11 cellular contexts compared by ENCODE assay signal in genomic region chr11:64747961-64748715, GRCh38. TPM values are rescaled to one million over a fixed set of nuclear protein-coding genes. Genes with fewer than 3 reads are reported as not detected.
DNase-seq lines count a peak whose midpoint lies in the region; ATAC-seq, FAIRE-seq and TF ChIP-seq lines count a peak whose summit lies in the region.
"Had no signal": no experiment of that assay in that cellular context is flagged by ENCODE, and none has a peak within 500 bp of the region (broad histone marks: within the 10 kb centered on the region; RNA-seq: fewer than 3 reads in every experiment).

No MANE protein-coding gene starts in this region.

- peak overlapping the region; percentile 76 for H3K27ac Mint-ChIP-seq in activated B cell treated with CpG ODN at 0.5 μM for 24 hours
- H3K27ac Mint-ChIP-seq: progenitor cell of endocrine pancreas had no signal

- no peaks in the 10 kb centered on the region for H3K27me3 Mint-ChIP-seq in activated B cell treated with CpG ODN at 0.5 μM for 24 hours

- TF ChIP-seq POLR2A in uterus (IDR thresholded peaks at IDR 0.05) = no peak
- no peak for TF ChIP-seq POLR2A in H54 (IDR thresholded peaks at IDR 0.05; ENCODE audit: low read depth, low read length)

- POLR2A ChIA-PET in activated B cell treated with CpG ODN at 0.5 μM for 24 hours (lab: Charles Lee) = interaction anchor here (8.7 to 10.2 kb wide), 3 partner anchors 14 to 29 kb away, joined by 130 to 197 read pairs (median 158); partner anchors contain the start of genes PYGM and SF1

- peaks cover 53% of the 10 kb centered on the region for H3K4me1 Mint-ChIP-seq in activated B cell treated with CpG ODN at 0.5 μM for 24 hours

- CTCF ChIA-PET in activated B cell treated with CpG ODN at 0.5 μM for 24 hours (lab: Charles Lee) = interaction anchor here (1.3 to 2.5 kb wide), 2 partner anchors 14 to 16 kb away, joined by 3 to 9 read pairs; no protein-coding TSS in a partner anchor

- TF ChIP-seq CTCF in right atrium auricular region (IDR thresholded peaks at IDR 0.05) (no peak), activated B cell treated with CpG ODN at 0.5 μM for 24 hours (IDR thresholded peaks at IDR 0.05) (no peak), kidney (IDR thresholded peaks at IDR 0.05; ENCODE audit: borderline replicate concordance, extremely low read depth, insufficient read depth) (no peak), uterus (IDR thresholded peaks at IDR 0.05) (no peak)

- FAIRE-seq in kidney (lab: Jason Lieb, UNC) (no peak), H54 (lab: Jason Lieb, UNC) (no peak)
- FAIRE-seq: HepG2 had no signal

- peak; percentile 34 for DNase-seq in Right ventricle myocardium inferior (ENCODE audit: missing footprints)
- DNase-seq in right atrium auricular region (ENCODE audit: low spot score) = no peak
- no peak for DNase-seq in activated B cell treated with CpG ODN at 0.5 μM for 24 hours
- peak; percentile 22 for DNase-seq in kidney
- DNase-seq in uterus = peak in 1 of 2 donors; percentile 14
- no peak for DNase-seq in stimulated activated CD4-positive, alpha-beta T cell treated with anti-CD3 and anti-CD28 coated beads, Interleukin-1b, Interleukin-23, amount 100 ng/mL, for 48 hours
- DNase-seq in H54 (ENCODE audit: insufficient read length, low spot score) = no peak
- no peak for DNase-seq in SKM-1 (lab: John Stamatoyannopoulos, UW; ENCODE audit: unreplicated experiment)
- DNase-seq: Peyer's patch had no signal

- H3K9me3 ChIP-seq in right atrium auricular region (no peaks in the 10 kb centered on the region), kidney (ENCODE audit: control insufficient read depth in 1 of 2, low read length in 2 of 2) (no peaks in the 10 kb centered on the region), uterus (no peaks in the 10 kb centered on the region)
- H3K9me3 ChIP-seq: Peyer's patch had no signal

- H3K36me3 Mint-ChIP-seq in activated B cell treated with CpG ODN at 0.5 μM for 24 hours (ENCODE audit: low read depth) = peaks cover 31% of the 10 kb centered on the region

- H3K4me1 ChIP-seq in right atrium auricular region = peaks cover 0 to 30% of the 10 kb centered on the region in 2 donors
- H3K4me1 ChIP-seq in kidney (ENCODE audit: control insufficient read depth in 1 of 2, insufficient read depth in 1 of 2, low read depth in 1 of 2, low read length in 2 of 2) = peaks cover 0 to 8% of the 10 kb centered on the region in 2 donors
- H3K4me1 ChIP-seq in uterus = peaks cover 0 to 7% of the 10 kb centered on the region in 2 donors

- intact Hi-C loops in Right ventricle myocardium inferior (cut with DNase I) (no loop called here), activated B cell treated with CpG ODN at 0.5 μM for 24 hours (cut with micrococcal nuclease) (no loop called here), kidney (cut with DNase I) (no loop called here), uterus (cut with DNase I; ENCODE audit: low total_unique reads) (no loop called here)

- no peak overlapping the region for H3K4me3 ChIP-seq in right atrium auricular region
- H3K4me3 ChIP-seq in kidney (ENCODE audit: low read length in 2 of 2) = no peak overlapping the region
- H3K4me3 ChIP-seq in uterus = no peak overlapping the region
- H3K4me3 ChIP-seq: Peyer's patch had no signal

- H3K27ac ChIP-seq in right atrium auricular region (no peak overlapping the region), kidney (ENCODE audit: low read depth in 2 of 2, low read length in 2 of 2) (no peak overlapping the region), uterus (peak overlapping the region; percentile 87 to 91)

- ATAC-seq in Right ventricle myocardium inferior (no peak), activated B cell treated with CpG ODN at 0.5 μM for 24 hours (ENCODE audit: low read depth) (no peak)
- ATAC-seq: HepG2 had no signal

- H3K4me3 Mint-ChIP-seq in activated B cell treated with CpG ODN at 0.5 μM for 24 hours = no peak overlapping the region

- no peaks in the 10 kb centered on the region for H3K9me3 Mint-ChIP-seq in activated B cell treated with CpG ODN at 0.5 μM for 24 hours

- H3K36me3 ChIP-seq in right atrium auricular region (peaks cover 13% of the 10 kb centered on the region), kidney (ENCODE audit: control insufficient read depth in 1 of 2, insufficient read depth in 2 of 2, low read length in 2 of 2) (no peaks in the 10 kb centered on the region), uterus (no peaks in the 10 kb centered on the region)
- H3K36me3 ChIP-seq: Peyer's patch had no signal

- H3K27me3 ChIP-seq in right atrium auricular region = no peaks in the 10 kb centered on the region
- H3K27me3 ChIP-seq in uterus = no peaks in the 10 kb centered on the region
- H3K27me3 ChIP-seq: Peyer's patch had no signal

- no peak overlapping the region for H3K9ac ChIP-seq in kidney (ENCODE audit: low read length in 2 of 2)

RNA-seq across cellular contexts. Expression of gene RASGRP2, which starts 4.2 kb away (rescaled TPM):
- total RNA-seq in Right ventricle myocardium inferior (46.8 TPM), right atrium auricular region (10 to 100 TPM; 28.1 to 30.4 TPM), activated B cell treated with CpG ODN at 0.5 μM for 24 hours (165 and 177 TPM in 2 replicates), kidney (42.6 TPM), uterus (10 to 100 TPM in 3 of 4 donors, 1 to 10 TPM in 1; 3.2 to 72.8 (median 23.3) TPM)
- 14.1 TPM for polyA plus RNA-seq in kidney (ENCODE audit: insufficient read depth, low read depth, low replicate concordance)
- total RNA-seq: HepG2 had no signal

RNA-seq across cellular contexts. Expression of gene PYGM, which starts 11.6 kb away (rescaled TPM):
- 179 TPM for total RNA-seq in Right ventricle myocardium inferior
- 10 to 100 TPM; 17.8 to 84.7 TPM for total RNA-seq in right atrium auricular region
- 3.2 and 4.8 TPM in 2 replicates for total RNA-seq in activated B cell treated with CpG ODN at 0.5 μM for 24 hours
- total RNA-seq in kidney = 8.6 TPM
- polyA plus RNA-seq in kidney (ENCODE audit: insufficient read depth, low read depth, low replicate concordance) = 2.5 TPM
- 10 to 100 TPM in 2 of 4 donors, 1 to 10 TPM in 2; 2.9 to 42.8 (median 11.4) TPM for total RNA-seq in uterus

RNA-seq across cellular contexts. Expression of gene NRXN2, which starts 25.1 kb away (rescaled TPM):
- 1.9 TPM for total RNA-seq in Right ventricle myocardium inferior
- 1 to 10 TPM in 1 of 2 donors, under 1 TPM in 1; 0.85 to 1.4 TPM for total RNA-seq in right atrium auricular region
- total RNA-seq in activated B cell treated with CpG ODN at 0.5 μM for 24 hours = 0.54 and 0.73 TPM in 2 replicates
- 13.3 TPM for total RNA-seq in kidney
- polyA plus RNA-seq in kidney (ENCODE audit: insufficient read depth, low read depth, low replicate concordance) = 22.0 TPM
- 10 to 100 TPM in 2 of 4 donors, 1 to 10 TPM in 1, under 1 TPM in 1; 0.88 to 48.4 (median 12.6) TPM for total RNA-seq in uterus
- total RNA-seq: HepG2 had no signal
- polyA plus RNA-seq: HepG2 had no signal

RNA-seq across cellular contexts. Expression of gene SF1, which starts 30.2 kb away (rescaled TPM):
- total RNA-seq in Right ventricle myocardium inferior (172 TPM), right atrium auricular region (100 to 1,000 TPM; 196 to 213 TPM), activated B cell treated with CpG ODN at 0.5 μM for 24 hours (640 and 687 TPM in 2 replicates), kidney (320 TPM), uterus (100 to 1,000 TPM in 3 of 4 donors, 10 to 100 TPM in 1; 62.0 to 374 (median 219) TPM)
- polyA plus RNA-seq in kidney (ENCODE audit: insufficient read depth, low read depth, low replicate concordance) = 87.5 TPM

RNA-seq across cellular contexts. Expression of gene MAP4K2, which starts 54.9 kb away (rescaled TPM):
- 11.3 TPM for total RNA-seq in Right ventricle myocardium inferior
- total RNA-seq in right atrium auricular region = 10 to 100 TPM; 19.4 to 20.4 TPM
- total RNA-seq in activated B cell treated with CpG ODN at 0.5 μM for 24 hours = 69.1 and 73.6 TPM in 2 replicates
- total RNA-seq in kidney = 12.5 TPM
- polyA plus RNA-seq in kidney (ENCODE audit: insufficient read depth, low read depth, low replicate concordance) = 15.4 TPM
- 10 to 100 TPM; 10.2 to 49.1 (median 24.4) TPM for total RNA-seq in uterus

Comparison
In these comparisons a context has a peak if more than half of its experiments do, and no peak if none do; other contexts are left out.
1. DNase-seq: peak in Right ventricle myocardium inferior (single experiment) and kidney (single experiment); none in right atrium auricular region (single experiment), activated B cell treated with CpG ODN at 0.5 μM for 24 hours (single experiment), stimulated activated CD4-positive, alpha-beta T cell treated with anti-CD3 and anti-CD28 coated beads, Interleukin-1b, Interleukin-23, amount 100 ng/mL, for 48 hours (single experiment), H54 (single experiment) and SKM-1 (single experiment).
2. H3K27ac ChIP-seq: peak in uterus (2 of 2); none in right atrium auricular region (0 of 2) and kidney (0 of 2).